Comparison of ENCODE assay signal across 17 cellular contexts in the genomic region with DNA sequence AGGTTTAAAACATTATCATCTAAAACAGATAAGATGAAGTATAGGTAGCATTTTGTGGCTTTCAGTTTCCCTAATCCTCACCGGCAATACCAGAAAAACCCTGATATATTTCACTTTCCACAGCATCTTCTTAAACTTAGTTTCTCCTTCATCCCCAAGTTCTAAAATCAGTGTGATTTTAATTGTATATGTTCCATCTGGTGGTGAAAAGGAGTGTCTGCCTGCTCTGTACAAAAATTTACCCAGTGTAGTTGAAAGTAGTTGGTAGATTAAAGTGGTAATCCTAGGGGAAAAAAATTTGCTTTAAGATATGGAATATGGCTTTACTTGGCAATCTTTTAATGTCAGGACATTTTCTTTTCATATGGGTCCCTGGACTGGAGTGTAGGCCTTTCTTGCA.
A peak's percentile ranks its signal among the peaks of the same experiment; 100 is the strongest.
DNase-seq lines count a peak whose midpoint lies in the region; ATAC-seq and TF ChIP-seq lines count a peak whose summit lies in the region.
"Had no signal": no experiment of that assay in that cellular context is flagged by ENCODE, and none has a peak within 500 bp of the region (broad histone marks: within the 10 kb centered on the region; RNA-seq: fewer than 3 reads in every experiment).

No MANE protein-coding gene starts in this region.

- no peaks in the 10 kb centered on the region for H3K27me3 ChIP-seq in adipocyte (replicated peaks; ENCODE audit: control insufficient read depth, insufficient read depth, low read length)
- H3K27me3 ChIP-seq: BLaER1 treated with 17β-estradiol and CSF1 and Interleukin-3, amounts not matched to agents 10 nM and 100 nM; body of pancreas; foreskin keratinocyte had no signal

- H3K9ac ChIP-seq in adipocyte (ENCODE audit: low read length) = peak overlapping the region; percentile 55
- H3K9ac ChIP-seq: BLaER1 treated with 17β-estradiol and CSF1 and Interleukin-3, amounts not matched to agents 10 nM and 100 nM had no signal

- H3K4me3 Mint-ChIP-seq in neural crest cell = no peak overlapping the region
- H3K4me3 Mint-ChIP-seq in naive thymus-derived CD8-positive, alpha-beta T cell = no peak overlapping the region
- H3K4me3 Mint-ChIP-seq: activated CD4-positive, alpha-beta T cell treated with anti-CD3 and anti-CD28 coated beads for 36 hours; activated naive CD4-positive, alpha-beta T cell treated with anti-CD3 and anti-CD28 coated beads for 36 hours; T-helper 2 cell treated with Interferon-gamma antibody and Interleukin-4, amounts not matched to agents 5 μg/mL and 100 μg/mL, for 36 hours had no signal

- ATAC-seq in GM21717 (IDR thresholded peaks at IDR 0.05; ENCODE audit: unreplicated experiment) (no peak), sciatic nerve (no peak), HG02973 (IDR thresholded peaks at IDR 0.05; ENCODE audit: unreplicated experiment) (no peak)
- ATAC-seq in naive thymus-derived CD8-positive, alpha-beta T cell = no peak
- ATAC-seq: activated CD4-positive, alpha-beta T cell treated with anti-CD3 and anti-CD28 coated beads for 36 hours; body of pancreas; foreskin keratinocyte had no signal

- DNase-seq in adipocyte (ENCODE audit: low read depth) = no peak
- no peak for DNase-seq in neural crest cell (ENCODE audit: low read depth, low spot score)
- no peak for DNase-seq in sciatic nerve (ENCODE audit: low spot score)
- DNase-seq in naive thymus-derived CD8-positive, alpha-beta T cell = no peak
- DNase-seq: activated CD4-positive, alpha-beta T cell treated with anti-CD3 and anti-CD28 coated beads for 36 hours; activated CD8-positive, alpha-beta memory T cell treated with anti-CD3 and anti-CD28 coated beads, Interleukin-2, amount 50 U/mL, for 48 hours; activated naive CD4-positive, alpha-beta T cell treated with anti-CD3 and anti-CD28 coated beads for 36 hours; body of pancreas; NCI-H1048; SHP77 treated with DMSO at 0.1 percent for 48 hours had no signal

- H3K27ac ChIP-seq in C4-2B (no peak overlapping the region), HEK293 (ENCODE audit: extremely low read depth, low read depth, low read length) (no peak overlapping the region)
- H3K27ac ChIP-seq: BLaER1 treated with 17β-estradiol and CSF1 and Interleukin-3, amounts not matched to agents 10 nM and 100 nM; body of pancreas; foreskin keratinocyte had no signal

- peaks cover 20 to 50% of the 10 kb centered on the region in 2 experiments for H3K36me3 ChIP-seq in HEK293 (ENCODE audit: control insufficient read depth in 2 of 2, insufficient read depth in 1 of 2, low read length in 2 of 2)
- H3K36me3 ChIP-seq in adipocyte (ENCODE audit: control insufficient read depth, insufficient read depth, low read length, severe bottlenecking) = peaks cover 36% of the 10 kb centered on the region

- peak; percentile 11; the same call in 1 of the 2 replicates for TF ChIP-seq CTCF in C4-2B (conservative IDR thresholded peaks at IDR 0.05)
- TF ChIP-seq CTCF in HEK293 (tag by site-specific recombination; IDR thresholded peaks at IDR 0.05) = no peak
- peak; percentile 19 for TF ChIP-seq CTCF in neural crest cell (conservative IDR thresholded peaks at IDR 0.05)

- peaks cover 15% of the 10 kb centered on the region for H3K4me1 Mint-ChIP-seq in neural crest cell
- peaks cover 0 to 9% (median 2%) of the 10 kb centered on the region in 4 donors for H3K4me1 Mint-ChIP-seq in naive thymus-derived CD8-positive, alpha-beta T cell

- peaks cover 15% of the 10 kb centered on the region for H3K36me3 Mint-ChIP-seq in neural crest cell (ENCODE audit: low read depth)
- H3K36me3 Mint-ChIP-seq in naive thymus-derived CD8-positive, alpha-beta T cell = peaks cover 0 to 71% (median 18%) of the 10 kb centered on the region in 3 donors

- intact Hi-C loops in sciatic nerve (cut with DNase I) = no loop called here

- no peaks in the 10 kb centered on the region for H3K9me3 Mint-ChIP-seq in neural crest cell
- no peaks in the 10 kb centered on the region for H3K9me3 Mint-ChIP-seq in naive thymus-derived CD8-positive, alpha-beta T cell
- H3K9me3 Mint-ChIP-seq: activated naive CD4-positive, alpha-beta T cell treated with anti-CD3 and anti-CD28 coated beads for 36 hours; T-helper 2 cell treated with Interferon-gamma antibody and Interleukin-4, amounts not matched to agents 5 μg/mL and 100 μg/mL, for 36 hours had no signal

- CTCF ChIA-PET in HEK293 (lab: Yijun Ruan, JAX) = interaction anchor here (2.2 kb wide), 1 partner anchor 150 kb away, joined by 6 read pairs; no protein-coding TSS in a partner anchor

- POLR2A ChIA-PET in HEK293 (lab: Yijun Ruan, JAX) = no interaction called here
- POLR2A ChIA-PET in naive thymus-derived CD8-positive, alpha-beta T cell (lab: Charles Lee) = interaction anchor here (0.6 kb wide), 1 partner anchor 147 kb away, joined by 3 read pairs; a partner anchor contains a TSS

- H3K4me3 ChIP-seq in HEK293 (ENCODE audit: low read depth, low read length) = no peak overlapping the region
- H3K4me3 ChIP-seq in adipocyte (ENCODE audit: low read length) = peak overlapping the region; percentile 57
- H3K4me3 ChIP-seq: BLaER1 treated with 17β-estradiol and CSF1 and Interleukin-3, amounts not matched to agents 10 nM and 100 nM; body of pancreas had no signal

- no peaks in the 10 kb centered on the region for H3K9me3 ChIP-seq in HEK293 (ENCODE audit: control insufficient read depth, insufficient read depth, low read depth, low read length)
- no peaks in the 10 kb centered on the region for H3K9me3 ChIP-seq in adipocyte (ENCODE audit: control insufficient read depth, low read length)
- H3K9me3 ChIP-seq: BLaER1 treated with 17β-estradiol and CSF1 and Interleukin-3, amounts not matched to agents 10 nM and 100 nM; body of pancreas had no signal

- no peak overlapping the region for H3K27ac Mint-ChIP-seq in neural crest cell (ENCODE audit: unreplicated experiment)
- no peak overlapping the region for H3K27ac Mint-ChIP-seq in naive thymus-derived CD8-positive, alpha-beta T cell
- H3K27ac Mint-ChIP-seq: activated CD4-positive, alpha-beta T cell treated with anti-CD3 and anti-CD28 coated beads for 36 hours; activated naive CD4-positive, alpha-beta T cell treated with anti-CD3 and anti-CD28 coated beads for 36 hours; T-helper 2 cell treated with Interferon-gamma antibody and Interleukin-4, amounts not matched to agents 5 μg/mL and 100 μg/mL, for 36 hours had no signal

- no peaks in the 10 kb centered on the region for H3K4me1 ChIP-seq in HEK293 (ENCODE audit: control insufficient read depth, insufficient read depth, low read length)
- peaks cover 37% of the 10 kb centered on the region for H3K4me1 ChIP-seq in adipocyte (ENCODE audit: control insufficient read depth, insufficient read depth, low read length)
- H3K4me1 ChIP-seq: BLaER1 treated with 17β-estradiol and CSF1 and Interleukin-3, amounts not matched to agents 10 nM and 100 nM; body of pancreas; foreskin keratinocyte had no signal

- no peaks in the 10 kb centered on the region for H3K27me3 Mint-ChIP-seq in neural crest cell (ENCODE audit: low read depth)
- no peaks in the 10 kb centered on the region for H3K27me3 Mint-ChIP-seq in naive thymus-derived CD8-positive, alpha-beta T cell
- H3K27me3 Mint-ChIP-seq: activated CD4-positive, alpha-beta T cell treated with anti-CD3 and anti-CD28 coated beads for 36 hours had no signal

TF ChIP-seq in HEK293, 187 proteins besides CTCF, POLR2A, EP300 and RAD21:
- TF ChIP-seq ZNF654 (tag by site-specific recombination; IDR thresholded peaks at IDR 0.05; ENCODE audit: low read depth) (peak; percentile 29), ZIC2 (tag by site-specific recombination; IDR thresholded peaks at IDR 0.05) (no peak)
TF ChIP-seq in HEK293: peak in this region for 1.
